In genomic region chr6:26183237-26183580, GRCh38 we compare ENCODE assay signal across 8 cellular contexts.
DNase-seq lines count a peak whose midpoint lies in the region; ATAC-seq and TF ChIP-seq lines count a peak whose summit lies in the region.

No MANE protein-coding gene starts in this region.

- intact Hi-C loops in adrenal gland (cut with DNase I): no loop called here

- peak overlapping the region; percentile 44 for H3K4me3 ChIP-seq in HFF-Myc (replicated peaks; ENCODE audit: low read depth, low read length)
- peak overlapping the region in 2 of 4 donors; percentile 36 to 59 for H3K4me3 ChIP-seq in adrenal gland
- H3K4me3 ChIP-seq in iPS-11a (ENCODE audit: low read depth, low read length): peak overlapping the region; percentile 10
- peak overlapping the region; percentile 37 to 90 (median 78) for H3K4me3 ChIP-seq in skeletal muscle tissue (ENCODE audit: low read length in 3 of 3)

- TF ChIP-seq CTCF in HFF-Myc (IDR thresholded peaks at IDR 0.05; ENCODE audit: low read depth, low read length, missing control alignments): no peak
- no peak for TF ChIP-seq CTCF in adrenal gland (IDR thresholded peaks at IDR 0.05)

- H3K4me1 ChIP-seq in adrenal gland (replicated peaks in 1 of 2) (peaks cover 5 to 11% of the 10 kb centered on the region in 2 donors), skeletal muscle tissue (ENCODE audit: control insufficient read depth in 3 of 3, insufficient read depth in 3 of 3, low read length in 3 of 3) (peaks cover under 1 to 7% (median 5%) of the 10 kb centered on the region in 3 donors)

- TF ChIP-seq POLR2A in adrenal gland (IDR thresholded peaks at IDR 0.05): no peak

- ATAC-seq in HG03039 (IDR thresholded peaks at IDR 0.05; ENCODE audit: unreplicated experiment) (no peak), GM18520 (IDR thresholded peaks at IDR 0.05; ENCODE audit: unreplicated experiment) (no peak)

- DNase-seq in HFF-Myc (ENCODE audit: extremely low read depth, low read depth): no peak
- no peak for DNase-seq in adrenal gland
- no peak for DNase-seq in NCI-H1436 (lab: John Stamatoyannopoulos, UW)
- DNase-seq in T-helper 9 cell: no peak

- WGBS in adrenal gland, 4 donors: 0 to 8% (median 5%) methylated on average over 11 of the region's 11 CpGs

- H3K36me3 ChIP-seq in adrenal gland (replicated peaks in 1 of 2): no peaks in the 10 kb centered on the region
- H3K36me3 ChIP-seq in skeletal muscle tissue (ENCODE audit: control insufficient read depth in 3 of 3, insufficient read depth in 3 of 3, low read length in 3 of 3): no peaks in the 10 kb centered on the region

- H3K27me3 ChIP-seq in adrenal gland (no peaks in the 10 kb centered on the region), skeletal muscle tissue (ENCODE audit: control insufficient read depth in 3 of 3, insufficient read depth in 3 of 3, low read length in 3 of 3) (peaks cover 10 to 49% (median 41%) of the 10 kb centered on the region in 3 donors)

- peak overlapping the region; percentile 35 to 95 (median 80) for H3K27ac ChIP-seq in adrenal gland
- H3K27ac ChIP-seq in skeletal muscle tissue (ENCODE audit: low read depth, low read length): no peak overlapping the region

- H3K9ac ChIP-seq in skeletal muscle tissue (ENCODE audit: low read depth in 1 of 3, low read length in 3 of 3): peak overlapping the region in 2 of 3 donors; percentile 47 to 63

- H3K9me3 ChIP-seq in adrenal gland (replicated peaks in 1 of 3) (no peaks in the 10 kb centered on the region), skeletal muscle tissue (ENCODE audit: control insufficient read depth in 3 of 3, low read length in 3 of 3) (no peaks in the 10 kb centered on the region)
